Comparison of ENCODE assay signal across 8 cellular contexts in genomic region chr2:25376750-25377621, GRCh38. TPM values are rescaled to one million over a fixed set of nuclear protein-coding genes. Genes with fewer than 3 reads are reported as not detected.
DNase-seq lines count a peak whose midpoint lies in the region; ATAC-seq and TF ChIP-seq lines count a peak whose summit lies in the region.

No MANE protein-coding gene starts in this region.

- H3K36me3 Mint-ChIP-seq in IgD-negative memory B cell, result peaks cover 2% of the 10 kb centered on the region

- TF ChIP-seq CTCF in OCI-LY3 (IDR thresholded peaks at IDR 0.05; ENCODE audit: low read depth, low read length) (peak; percentile 91), epithelial cell of proximal tubule (conservative IDR thresholded peaks at IDR 0.05; ENCODE audit: low read depth, low read length) (peak; percentile 82)

- peak overlapping the region; percentile 70; the same call in 1 of the 2 replicates for H2AFZ ChIP-seq in OCI-LY3 (ENCODE audit: low read depth, low read length)

- H3K27ac Mint-ChIP-seq in IgD-negative memory B cell, result peak overlapping the region; percentile 87 to 94 (median 93)

- no peaks in the 10 kb centered on the region for H3K36me3 ChIP-seq in OCI-LY3 (replicated peaks; ENCODE audit: low read depth, low read length)
- no peaks in the 10 kb centered on the region for H3K36me3 ChIP-seq in muscle layer of duodenum (ENCODE audit: control insufficient read depth in 1 of 2, insufficient read depth in 2 of 2, low read length in 2 of 2)

- H3K9ac ChIP-seq in OCI-LY3 (ENCODE audit: low read length), result peak overlapping the region; percentile 61

- H3K79me2 ChIP-seq in OCI-LY3 (ENCODE audit: low read length), result no peaks in the 10 kb centered on the region

- H4K20me1 ChIP-seq in OCI-LY3 (ENCODE audit: insufficient read depth, low read length), result no peaks in the 10 kb centered on the region

- peak; percentile 95 for ATAC-seq in GM21619 (IDR thresholded peaks at IDR 0.05; ENCODE audit: unreplicated experiment)

- no peaks in the 10 kb centered on the region for H3K27me3 Mint-ChIP-seq in IgD-negative memory B cell

- H3K9me3 ChIP-seq in OCI-LY3 (ENCODE audit: insufficient read depth, low read length), result no peaks in the 10 kb centered on the region
- H3K9me3 ChIP-seq in muscle layer of duodenum (ENCODE audit: control insufficient read depth in 1 of 2, low read length in 2 of 2), result no peaks in the 10 kb centered on the region

- H3K27me3 ChIP-seq in OCI-LY3 (ENCODE audit: low read depth, low read length) (no peaks in the 10 kb centered on the region), muscle layer of duodenum (ENCODE audit: low read depth, low read length) (no peaks in the 10 kb centered on the region)

- peak overlapping the region; percentile 69 for H3K4me3 ChIP-seq in OCI-LY3 (ENCODE audit: low read length)
- H3K4me3 ChIP-seq in epithelial cell of proximal tubule (ENCODE audit: low read depth, low read length), result peak overlapping the region; percentile 4
- H3K4me3 ChIP-seq in muscle layer of duodenum (ENCODE audit: low read depth in 1 of 2, low read length in 2 of 2), result peak overlapping the region; percentile 17 to 44

- peak overlapping the region; percentile 80 for H3K4me2 ChIP-seq in OCI-LY3 (ENCODE audit: low read length)

- peaks cover 17 to 31% (median 22%) of the 10 kb centered on the region in 3 donors for H3K4me1 Mint-ChIP-seq in IgD-negative memory B cell

- peaks cover 31% of the 10 kb centered on the region for H3K4me1 ChIP-seq in OCI-LY3 (ENCODE audit: low read length)
- peaks cover 11 to 21% of the 10 kb centered on the region in 2 donors for H3K4me1 ChIP-seq in muscle layer of duodenum (ENCODE audit: control insufficient read depth in 1 of 2, insufficient read depth in 2 of 2, low read length in 2 of 2)

- H3K4me3 Mint-ChIP-seq in IgD-negative memory B cell, result peak overlapping the region; percentile 48 to 88 (median 76)

- DNase-seq in DMS53 treated with DMSO at 0.1 percent for 48 hours (lab: John Stamatoyannopoulos, UW; ENCODE audit: unreplicated experiment), result peak; percentile 78
- peak; percentile 86 for DNase-seq in activated T-cell treated with anti-CD3 and anti-CD28 coated beads for 4 hours
- DNase-seq in epithelial cell of proximal tubule (ENCODE audit: low read depth), result no peak
- peak; percentile 81 to 82 for DNase-seq in stimulated activated CD8-positive, alpha-beta memory T cell treated with anti-CD3 and anti-CD28 coated beads, Interleukin-7, amount 100 ng/mL, for 1 hour (ENCODE audit: low read depth in 2 of 2)

- H3K9me3 Mint-ChIP-seq in IgD-negative memory B cell, result no peaks in the 10 kb centered on the region

- peak overlapping the region; percentile 65 for H3K27ac ChIP-seq in OCI-LY3 (ENCODE audit: low read length)
- no peak overlapping the region for H3K27ac ChIP-seq in muscle layer of duodenum (ENCODE audit: low read length)

RNA-seq across cellular contexts. Expression of gene DNMT3A, which starts 35.3 kb away (rescaled TPM):
- 4.9 TPM for polyA plus RNA-seq in IgD-negative memory B cell
- 15.4 and 20.5 TPM in 2 replicates for total RNA-seq in epithelial cell of proximal tubule

Comparison
In these comparisons a context has a peak if more than half of its experiments do, and no peak if none do; other contexts are left out.
1. H3K4me3 ChIP-seq: peak in every context shown above with its lines; median percentile 69 in OCI-LY3; 30 in muscle layer of duodenum; 4 in epithelial cell of proximal tubule.